15 cellular contexts compared by ENCODE assay signal in the genomic region with DNA sequence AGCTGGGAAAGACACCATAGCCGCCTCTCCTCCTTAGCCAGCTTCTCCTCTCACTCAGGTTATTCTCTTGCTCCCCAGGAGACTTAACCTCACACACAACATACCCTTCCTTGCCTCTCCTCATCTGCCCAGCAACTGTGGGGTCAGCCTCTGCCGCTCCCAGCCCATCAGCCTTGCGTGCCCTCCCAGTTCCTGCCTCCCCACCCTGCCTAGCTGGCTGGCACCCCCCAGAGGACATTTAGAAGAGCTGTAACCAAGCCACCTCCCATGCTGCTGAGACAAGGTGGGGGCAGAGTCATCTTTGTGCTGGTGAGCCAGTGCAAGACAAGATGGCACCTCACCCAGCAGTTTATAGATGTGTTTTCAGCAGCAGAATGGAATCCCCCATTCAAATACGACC. TPM values are rescaled to one million over a fixed set of nuclear protein-coding genes. Genes with fewer than 3 reads are reported as not detected.
DNase-seq lines count a peak whose midpoint lies in the region; ATAC-seq, FAIRE-seq and TF ChIP-seq lines count a peak whose summit lies in the region.
"Had no signal": no experiment of that assay in that cellular context is flagged by ENCODE, and none has a peak within 500 bp of the region (broad histone marks: within the 10 kb centered on the region; RNA-seq: fewer than 3 reads in every experiment).

No MANE protein-coding gene starts in this region.

- TF ChIP-seq CTCF in GM12873 (IDR thresholded peaks at IDR 0.05; ENCODE audit: insufficient read depth, low read depth, low read length, missing control alignments), result peak; percentile 34
- peak; percentile 17 for TF ChIP-seq CTCF in RWPE2 (IDR thresholded peaks at IDR 0.05; ENCODE audit: poor library complexity, severe bottlenecking)
- no peak for TF ChIP-seq CTCF in kidney (IDR thresholded peaks at IDR 0.05; ENCODE audit: borderline replicate concordance, extremely low read depth, insufficient read depth)

- no peaks in the 10 kb centered on the region for H3K27me3 Mint-ChIP-seq in CD4-positive, CD25-positive, alpha-beta regulatory T cell
- H3K27me3 Mint-ChIP-seq: dendritic cell treated with granulocyte-macrophage colony-stimulating factor and Interleukin-4, amounts not matched to agents 40 ng/mL and 50 ng/mL, for 4 days had no signal

- H3K9me3 ChIP-seq in CD4-positive, CD25-positive, alpha-beta regulatory T cell (ENCODE audit: control insufficient read depth in 2 of 2, low read length in 2 of 2), result no peaks in the 10 kb centered on the region
- H3K9me3 ChIP-seq in RWPE2 (ENCODE audit: severe bottlenecking) (no peaks in the 10 kb centered on the region), kidney (ENCODE audit: control insufficient read depth in 1 of 2, low read length in 2 of 2) (no peaks in the 10 kb centered on the region)
- H3K9me3 ChIP-seq: HAP-1, heart left ventricle, mucosa of descending colon had no signal

- no peak overlapping the region for H3K4me3 Mint-ChIP-seq in CD4-positive, CD25-positive, alpha-beta regulatory T cell
- H3K4me3 Mint-ChIP-seq: activated naive CD4-positive, alpha-beta T cell treated with anti-CD3 and anti-CD28 coated beads for 36 hours; dendritic cell treated with granulocyte-macrophage colony-stimulating factor and Interleukin-4, amounts not matched to agents 40 ng/mL and 50 ng/mL, for 4 days had no signal

- H3K27me3 ChIP-seq in CD4-positive, CD25-positive, alpha-beta regulatory T cell (ENCODE audit: control insufficient read depth, insufficient read depth, low read length), result no peaks in the 10 kb centered on the region
- no peaks in the 10 kb centered on the region for H3K27me3 ChIP-seq in RWPE2 (ENCODE audit: insufficient read depth, poor library complexity, severe bottlenecking)
- H3K27me3 ChIP-seq: heart left ventricle had no signal

- H3K9me3 Mint-ChIP-seq in CD4-positive, CD25-positive, alpha-beta regulatory T cell, result no peaks in the 10 kb centered on the region
- H3K9me3 Mint-ChIP-seq: activated naive CD4-positive, alpha-beta T cell treated with anti-CD3 and anti-CD28 coated beads for 36 hours; dendritic cell treated with granulocyte-macrophage colony-stimulating factor and Interleukin-4, amounts not matched to agents 40 ng/mL and 50 ng/mL, for 4 days had no signal

- peak overlapping the region in 2 of 3 donors; percentile 47 to 69 for H3K27ac Mint-ChIP-seq in CD4-positive, CD25-positive, alpha-beta regulatory T cell
- H3K27ac Mint-ChIP-seq: activated naive CD4-positive, alpha-beta T cell treated with anti-CD3 and anti-CD28 coated beads for 36 hours; dendritic cell treated with granulocyte-macrophage colony-stimulating factor and Interleukin-4, amounts not matched to agents 40 ng/mL and 50 ng/mL, for 4 days had no signal

- no peak overlapping the region for H3K9ac ChIP-seq in kidney (ENCODE audit: low read length in 2 of 2)

- ATAC-seq in CD4-positive, CD25-positive, alpha-beta regulatory T cell (ENCODE audit: low read depth in 2 of 2), result no peak
- ATAC-seq in RWPE2 (ENCODE audit: low read depth), result no peak
- ATAC-seq: heart left ventricle, mucosa of descending colon, Panc1 had no signal

- H3K36me3 ChIP-seq in CD4-positive, CD25-positive, alpha-beta regulatory T cell (ENCODE audit: control insufficient read depth, insufficient read depth, low read length), result peaks cover 63% of the 10 kb centered on the region
- no peaks in the 10 kb centered on the region for H3K36me3 ChIP-seq in RWPE2 (ENCODE audit: low read depth)
- peaks cover 42 to 65% of the 10 kb centered on the region in 2 donors for H3K36me3 ChIP-seq in kidney (ENCODE audit: control insufficient read depth in 1 of 2, insufficient read depth in 2 of 2, low read length in 2 of 2)
- H3K36me3 ChIP-seq: HAP-1 had no signal

- no peak overlapping the region for H3K4me3 ChIP-seq in CD4-positive, CD25-positive, alpha-beta regulatory T cell (ENCODE audit: low read depth, low read length)
- H3K4me3 ChIP-seq in RWPE2 (ENCODE audit: severe bottlenecking), result no peak overlapping the region
- H3K4me3 ChIP-seq in kidney (ENCODE audit: low read length in 2 of 2), result no peak overlapping the region
- H3K4me3 ChIP-seq: HAP-1, heart left ventricle, mucosa of descending colon had no signal

- H3K27ac ChIP-seq in CD4-positive, CD25-positive, alpha-beta regulatory T cell (ENCODE audit: insufficient read depth, low read length, poor library complexity, severe bottlenecking), result no peak overlapping the region
- no peak overlapping the region for H3K27ac ChIP-seq in RWPE2 (ENCODE audit: poor library complexity, severe bottlenecking)
- H3K27ac ChIP-seq in kidney (ENCODE audit: low read depth in 2 of 2, low read length in 2 of 2), result no peak overlapping the region
- no peak overlapping the region for H3K27ac ChIP-seq in substantia nigra (ENCODE audit: low read depth, low read length, poor library complexity, severe bottlenecking)
- H3K27ac ChIP-seq: heart left ventricle had no signal

- H3K4me1 Mint-ChIP-seq in CD4-positive, CD25-positive, alpha-beta regulatory T cell, result peaks cover 0 to 38% (median 22%) of the 10 kb centered on the region in 4 donors

- H3K36me3 Mint-ChIP-seq in CD4-positive, CD25-positive, alpha-beta regulatory T cell, result peaks cover 33% of the 10 kb centered on the region

- FAIRE-seq in kidney (lab: Jason Lieb, UNC), result no peak

- H3K4me1 ChIP-seq in CD4-positive, CD25-positive, alpha-beta regulatory T cell (ENCODE audit: control insufficient read depth, insufficient read depth, low read length, poor library complexity, severe bottlenecking), result peaks cover 33% of the 10 kb centered on the region
- H3K4me1 ChIP-seq in RWPE2 (ENCODE audit: insufficient read depth, poor library complexity, severe bottlenecking) (no peaks in the 10 kb centered on the region), kidney (ENCODE audit: control insufficient read depth in 1 of 2, insufficient read depth in 1 of 2, low read depth in 1 of 2, low read length in 2 of 2) (no peaks in the 10 kb centered on the region)
- H3K4me1 ChIP-seq: HAP-1 had no signal

- intact Hi-C loops in kidney (cut with DNase I), result no loop called here

- DNase-seq in CD4-positive, CD25-positive, alpha-beta regulatory T cell, result peak in 1 of 3 donors; percentile 44
- DNase-seq in RWPE2 (ENCODE audit: low spot score) (no peak), kidney (peak; percentile 37), hypothalamus (lab: John Stamatoyannopoulos, UW) (no peak), substantia nigra (lab: John Stamatoyannopoulos, UW) (no peak), NCI-H2227 treated with DMSO at 0.1 percent for 48 hours (lab: John Stamatoyannopoulos, UW) (no peak), hepatic stellate cell (ENCODE audit: low spot score) (no peak)
- DNase-seq: activated naive CD4-positive, alpha-beta T cell treated with anti-CD3 and anti-CD28 coated beads for 36 hours; heart left ventricle; mucosa of descending colon; NCI-H1105 had no signal

RNA-seq across cellular contexts. Expression of a gene that starts 38.2 kb away (rescaled TPM):
- 194 TPM for total RNA-seq in CD4-positive, CD25-positive, alpha-beta regulatory T cell
- 10 to 100 TPM; 54.8 to 73.4 (median 64.9) TPM for polyA plus RNA-seq in CD4-positive, CD25-positive, alpha-beta regulatory T cell
- total RNA-seq in kidney, result 68.2 TPM
- 67.0 TPM for polyA plus RNA-seq in kidney (ENCODE audit: insufficient read depth, low read depth, low replicate concordance)

RNA-seq across cellular contexts. Expression of a gene that starts 43.0 kb away (rescaled TPM):
- not detected for total RNA-seq in CD4-positive, CD25-positive, alpha-beta regulatory T cell
- 1 to 10 TPM in 3 of 4 donors, under 1 TPM in 1; 0.93 to 2.9 (median 1.7) TPM for polyA plus RNA-seq in CD4-positive, CD25-positive, alpha-beta regulatory T cell
- total RNA-seq in kidney, result 37.7 TPM
- polyA plus RNA-seq in kidney (ENCODE audit: insufficient read depth, low read depth, low replicate concordance), result 234 TPM

Comparison
In these comparisons a context has a peak if more than half of its experiments do, and no peak if none do; other contexts are left out.
1. RNA of a gene that starts 43.0 kb away (total RNA-seq): 37.7 TPM in kidney (single experiment); not detected in CD4-positive, CD25-positive, alpha-beta regulatory T cell (single experiment); every median in the first group is over 10 times any median in the second.